ENCODE assay signal across 25 cellular contexts in the genomic region with DNA sequence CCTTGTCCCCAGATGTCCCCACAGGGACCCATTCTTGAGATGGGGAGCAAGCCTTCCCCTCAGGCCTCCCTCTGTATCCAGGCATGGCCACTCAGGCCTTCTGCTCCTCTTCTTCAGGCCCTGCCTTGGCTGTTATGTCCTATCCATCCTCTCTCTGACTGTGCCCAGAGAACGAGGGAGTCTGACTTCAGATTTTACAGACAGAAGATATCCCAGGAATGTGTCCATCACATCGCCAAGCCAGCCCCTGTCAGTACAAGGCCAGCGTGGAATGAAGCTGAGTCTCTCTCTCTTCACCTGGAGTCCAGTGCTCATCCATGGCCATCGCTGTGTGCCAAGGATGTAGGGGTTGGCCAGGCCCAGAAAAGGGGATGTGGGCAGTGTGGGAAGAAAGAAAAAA. TPM values are rescaled to one million over a fixed set of nuclear protein-coding genes. Genes with fewer than 3 reads are reported as not detected.
DNase-seq lines count a peak whose midpoint lies in the region; ATAC-seq and TF ChIP-seq lines count a peak whose summit lies in the region.
"Had no signal": no experiment of that assay in that cellular context is flagged by ENCODE, and none has a peak within 500 bp of the region (broad histone marks: within the 10 kb centered on the region; RNA-seq: fewer than 3 reads in every experiment).

No MANE protein-coding gene starts in this region.

- H3K36me3 ChIP-seq in SJSA1 (no peaks in the 10 kb centered on the region), suprapubic skin (no peaks in the 10 kb centered on the region), MG63 (no peaks in the 10 kb centered on the region)
- H3K36me3 ChIP-seq in CD8-positive, alpha-beta T cell (ENCODE audit: insufficient read depth, low read length) = no peaks in the 10 kb centered on the region
- H3K36me3 ChIP-seq: heart right ventricle, pancreas, stomach, tibial nerve had no signal

- H4K91ac ChIP-seq in H9 (ENCODE audit: insufficient read length, low read depth, low read length) = no peak overlapping the region

- TF ChIP-seq POLR2A in suprapubic skin (IDR thresholded peaks at IDR 0.05) = no peak

- H4K8ac ChIP-seq in H9 (replicated peaks; ENCODE audit: insufficient read length, low read depth, low read length) = no peak overlapping the region

- no peak overlapping the region for H3T11ph ChIP-seq in H9 (ENCODE audit: low read length)

- no peak overlapping the region for H2BK12ac ChIP-seq in H9 (ENCODE audit: insufficient read length, low read depth, low read length)

- H3K27ac ChIP-seq in H9 (ENCODE audit: insufficient read length, low read depth, low read length) = no peak overlapping the region
- peak overlapping the region; percentile 43 for H3K27ac ChIP-seq in SJSA1
- H3K27ac ChIP-seq in foreskin keratinocyte = peak overlapping the region; percentile 12
- no peak overlapping the region for H3K27ac ChIP-seq in suprapubic skin
- H3K27ac ChIP-seq in CD8-positive, alpha-beta T cell (ENCODE audit: low read depth, low read length) = no peak overlapping the region
- H3K27ac ChIP-seq: heart right ventricle, pancreas, stomach, tibial nerve had no signal

- peaks cover 4% of the 10 kb centered on the region for H4K20me1 ChIP-seq in H9 (ENCODE audit: control insufficient read depth, insufficient read depth, insufficient read length)

- DNase-seq in H9 = peak; percentile 23
- no peak for DNase-seq in SJSA1 (ENCODE audit: low read depth in 1 of 2, low spot score in 2 of 2)
- no peak for DNase-seq in foreskin keratinocyte
- peak; percentile 37 to 46 for DNase-seq in suprapubic skin (ENCODE audit: low spot score in 2 of 2)
- no peak for DNase-seq in NCI-H146 treated with DMSO at 0.1 percent for 48 hours (lab: John Stamatoyannopoulos, UW; ENCODE audit: unreplicated experiment)
- no peak for DNase-seq in MG63
- no peak for DNase-seq in CD8-positive, alpha-beta T cell
- DNase-seq: activated CD4-positive, alpha-beta T cell treated with anti-CD3 and anti-CD28 coated beads, Interleukin-2, amount 50 U/mL, for 48 hours; activated CD8-positive, alpha-beta memory T cell treated with anti-CD3 and anti-CD28 coated beads, Interleukin-2, amount 50 U/mL, for 4 hours; aorta; CD4-positive, alpha-beta memory T cell; central memory CD4-positive, alpha-beta T cell; H7; heart right ventricle; NCI-H1092; NCI-H2029; NCI-H446; NCI-H82; pancreas; right cardiac atrium; SHP77; stomach had no signal

- H3K4me3 ChIP-seq in SJSA1 = no peak overlapping the region
- H3K4me3 ChIP-seq in suprapubic skin = no peak overlapping the region
- no peak overlapping the region for H3K4me3 ChIP-seq in MG63
- no peak overlapping the region for H3K4me3 ChIP-seq in CD8-positive, alpha-beta T cell (ENCODE audit: low read depth, low read length)
- H3K4me3 ChIP-seq: heart right ventricle, pancreas, stomach, tibial nerve had no signal

- H3K9me3 Mint-ChIP-seq in H9 = no peaks in the 10 kb centered on the region
- H3K9me3 Mint-ChIP-seq in CD8-positive, alpha-beta T cell = no peaks in the 10 kb centered on the region
- H3K9me3 Mint-ChIP-seq: activated naive CD4-positive, alpha-beta T cell treated with anti-CD3 and anti-CD28 coated beads, Interleukin-2, amount 50 U/mL, for 72 hours; CD4-positive, alpha-beta memory T cell; nephron had no signal

- TF ChIP-seq CTCF in H9 (conservative IDR thresholded peaks at IDR 0.05) (no peak), foreskin keratinocyte (conservative IDR thresholded peaks at IDR 0.05) (no peak), suprapubic skin (IDR thresholded peaks at IDR 0.05) (no peak)
- TF ChIP-seq CTCF in CD8-positive, alpha-beta T cell (IDR thresholded peaks at IDR 0.05) = no peak

- intact Hi-C loops in CD8-positive, alpha-beta T cell (cut with DNase I, micrococcal nuclease) = no loop called here

- peaks cover 20 to 21% of the 10 kb centered on the region in 2 experiments for H3K4me1 Mint-ChIP-seq in H9
- H3K4me1 Mint-ChIP-seq in CD8-positive, alpha-beta T cell (ENCODE audit: low read depth) = no peaks in the 10 kb centered on the region
- H3K4me1 Mint-ChIP-seq: CD4-positive, alpha-beta memory T cell had no signal

- no peak for ATAC-seq in foreskin keratinocyte
- no peak for ATAC-seq in CD8-positive, alpha-beta T cell
- ATAC-seq: heart right ventricle, right cardiac atrium had no signal

- H3K23ac ChIP-seq in H9 (ENCODE audit: insufficient read length, low read depth, low read length) = no peak overlapping the region

- H3K56ac ChIP-seq in H9 (ENCODE audit: insufficient read length, low read depth, low read length) = no peak overlapping the region

- H2BK5ac ChIP-seq in H9 (ENCODE audit: insufficient read length, low read length) = no peak overlapping the region

- no peak overlapping the region for H4K5ac ChIP-seq in H9 (ENCODE audit: insufficient read length, low read depth, low read length)

- H3K4me2 ChIP-seq in H9 (ENCODE audit: insufficient read depth, insufficient read length, low read length) = no peak overlapping the region

- no peak overlapping the region for H2BK120ac ChIP-seq in H9 (ENCODE audit: low read depth, low read length, poor library complexity, severe bottlenecking)

- H2AFZ ChIP-seq in H9 (ENCODE audit: low read length) = no peak overlapping the region

- H3K9me3 ChIP-seq in H9 (ENCODE audit: control insufficient read depth, low read depth, low read length) = no peaks in the 10 kb centered on the region
- H3K9me3 ChIP-seq in SJSA1 (replicated peaks) = no peaks in the 10 kb centered on the region
- no peaks in the 10 kb centered on the region for H3K9me3 ChIP-seq in suprapubic skin
- H3K9me3 ChIP-seq in MG63 = no peaks in the 10 kb centered on the region
- no peaks in the 10 kb centered on the region for H3K9me3 ChIP-seq in CD8-positive, alpha-beta T cell (ENCODE audit: low read length)
- H3K9me3 ChIP-seq: heart right ventricle, pancreas, stomach, tibial nerve had no signal

- H3K4me1 ChIP-seq in H9 (ENCODE audit: insufficient read depth, low read length) (peaks cover 3% of the 10 kb centered on the region; the same call in 1 of the 2 replicates), SJSA1 (replicated peaks) (peaks cover 23% of the 10 kb centered on the region), foreskin keratinocyte (peaks cover 35% of the 10 kb centered on the region), suprapubic skin (peaks cover 32% of the 10 kb centered on the region)
- H3K4me1 ChIP-seq in CD8-positive, alpha-beta T cell (ENCODE audit: insufficient read depth, low read length) = no peaks in the 10 kb centered on the region
- H3K4me1 ChIP-seq: heart right ventricle, pancreas, stomach had no signal

- H3K14ac ChIP-seq in H9 (ENCODE audit: insufficient read depth, low read length) = no peak overlapping the region

- no peaks in the 10 kb centered on the region for H3K79me1 ChIP-seq in H9 (ENCODE audit: insufficient read depth, low read depth, low read length, poor library complexity, severe bottlenecking)

- H3K23me2 ChIP-seq in H9 (ENCODE audit: insufficient read length, low read depth, low read length, poor library complexity, severe bottlenecking) = no peaks in the 10 kb centered on the region

- H3K79me2 ChIP-seq in H9 (ENCODE audit: insufficient read depth, low read length) = no peaks in the 10 kb centered on the region

- H3K4me3 Mint-ChIP-seq in H9 = no peak overlapping the region
- no peak overlapping the region for H3K4me3 Mint-ChIP-seq in CD8-positive, alpha-beta T cell
- H3K4me3 Mint-ChIP-seq: CD4-positive, alpha-beta memory T cell; nephron had no signal

- H2BK20ac ChIP-seq in H9 (ENCODE audit: low read depth, low read length, poor library complexity, severe bottlenecking) = no peak overlapping the region

- H3K9ac ChIP-seq in H9 (ENCODE audit: extremely low read depth, insufficient read length, low read length) = no peak overlapping the region

- CTCF ChIA-PET in CD8-positive, alpha-beta T cell (lab: Charles Lee) = no interaction called here

- H3K36me3 Mint-ChIP-seq in H9 (ENCODE audit: insufficient read depth in 1 of 3, low read depth in 3 of 3) = no peaks in the 10 kb centered on the region
- no peaks in the 10 kb centered on the region for H3K36me3 Mint-ChIP-seq in CD8-positive, alpha-beta T cell
- H3K36me3 Mint-ChIP-seq: activated naive CD4-positive, alpha-beta T cell treated with anti-CD3 and anti-CD28 coated beads, Interleukin-2, amount 50 U/mL, for 72 hours; CD4-positive, alpha-beta memory T cell had no signal

- no peaks in the 10 kb centered on the region for H3K27me3 Mint-ChIP-seq in H9 (ENCODE audit: low read depth)
- peaks cover 5% of the 10 kb centered on the region for H3K27me3 Mint-ChIP-seq in CD8-positive, alpha-beta T cell (ENCODE audit: low read depth)

- WGBS in H9 (ENCODE audit: extremely low coverage, insufficient read length, low lambda C conversion rate) = no CpG with 5 or more reads among the region's 4 CpGs
- 85% methylated on average over 4 of the region's 4 CpGs for WGBS in suprapubic skin

- no peak overlapping the region for H3K18ac ChIP-seq in H9 (ENCODE audit: insufficient read length, low read depth, low read length)

- peak overlapping the region in 1 of 3 experiments; percentile 14; a peak in 1 of 7 replicates for H3K27ac Mint-ChIP-seq in H9
- no peak overlapping the region for H3K27ac Mint-ChIP-seq in CD8-positive, alpha-beta T cell
- H3K27ac Mint-ChIP-seq: activated naive CD4-positive, alpha-beta T cell treated with anti-CD3 and anti-CD28 coated beads, Interleukin-2, amount 50 U/mL, for 72 hours; CD4-positive, alpha-beta memory T cell; nephron had no signal

- POLR2A ChIA-PET in CD8-positive, alpha-beta T cell (lab: Charles Lee) = no interaction called here

- TF ChIP-seq EP300 in suprapubic skin (IDR thresholded peaks at IDR 0.05) = no peak

- no peak overlapping the region for H2BK15ac ChIP-seq in H9 (ENCODE audit: low read depth, low read length)

- no peak overlapping the region for H2AK5ac ChIP-seq in H9 (ENCODE audit: insufficient read length, low read length)

- H3K27me3 ChIP-seq in H9 (ENCODE audit: insufficient read depth, low read length) (no peaks in the 10 kb centered on the region), SJSA1 (replicated peaks) (no peaks in the 10 kb centered on the region), foreskin keratinocyte (no peaks in the 10 kb centered on the region), suprapubic skin (no peaks in the 10 kb centered on the region), MG63 (no peaks in the 10 kb centered on the region)
- H3K27me3 ChIP-seq in CD8-positive, alpha-beta T cell (ENCODE audit: insufficient read depth, low read length) = no peaks in the 10 kb centered on the region
- H3K27me3 ChIP-seq: pancreas, tibial nerve had no signal

- no peak overlapping the region for H3K4ac ChIP-seq in H9 (ENCODE audit: low read depth, low read length)

RNA-seq across cellular contexts. Expression of a gene that starts 57.6 kb away (rescaled TPM):
- 22.3 and 25.1 TPM in 2 replicates for total RNA-seq in H9 (2021)
- total RNA-seq in SJSA1 (2014; rRNA removed; shearing (Covaris generic)) = 75.2 and 117 TPM in 2 replicates
- total RNA-seq in foreskin keratinocyte = 1,300 and 1,305 TPM in 2 replicates
- polyA plus RNA-seq in foreskin keratinocyte = 824 and 890 TPM in 2 replicates
- total RNA-seq in suprapubic skin = 100 to 1,000 TPM; 258 to 892 (median 636) TPM
- total RNA-seq in MG63 (2014; rRNA removed; shearing (Covaris generic); ENCODE audit: low replicate concordance) = 33.4 and 40.5 TPM in 2 replicates
- not detected for total RNA-seq in CD8-positive, alpha-beta T cell
- polyA plus RNA-seq: CD4-positive, alpha-beta memory T cell had no signal

Comparison
In these comparisons a context has a peak if more than half of its experiments do, and no peak if none do; other contexts are left out.
1. DNase-seq: peak in H9 (single experiment) and suprapubic skin (2 of 2); none in SJSA1 (0 of 2), foreskin keratinocyte (0 of 2), NCI-H146 treated with DMSO at 0.1 percent for 48 hours (single experiment), MG63 (single experiment) and CD8-positive, alpha-beta T cell (0 of 7).
2. H3K27ac ChIP-seq: peak in SJSA1 (single experiment) and foreskin keratinocyte (single experiment); none in H9 (single experiment), suprapubic skin (single experiment) and CD8-positive, alpha-beta T cell (single experiment).
3. RNA of a gene that starts 57.6 kb away (total RNA-seq): 1,300 to 1,305 TPM in foreskin keratinocyte, 258 to 892 TPM in suprapubic skin, 75.2 to 117 TPM in SJSA1, 33.4 to 40.5 TPM in MG63 and 22.3 to 25.1 TPM in H9; not detected in CD8-positive, alpha-beta T cell; every median in the first group is over 10 times any median in the second.